Comparison of ENCODE assay signal across 21 cellular contexts in genomic region chr14:62301076-62301475, GRCh38.
DNase-seq lines count a peak whose midpoint lies in the region; ATAC-seq lines count a peak whose summit lies in the region.
"Had no signal": no experiment of that assay in that cellular context is flagged by ENCODE, and none has a peak within 500 bp of the region (broad histone marks: within the 10 kb centered on the region; RNA-seq: fewer than 3 reads in every experiment).

No MANE protein-coding gene starts in this region.

- no peak overlapping the region for H3K4me3 Mint-ChIP-seq in naive thymus-derived CD8-positive, alpha-beta T cell
- H3K4me3 Mint-ChIP-seq: B cell; CD8-positive, alpha-beta T cell; HFFc6; IgD-negative memory B cell had no signal

- no peak overlapping the region for H3K27ac Mint-ChIP-seq in naive thymus-derived CD8-positive, alpha-beta T cell
- H3K27ac Mint-ChIP-seq: B cell; CD8-positive, alpha-beta T cell; HFFc6; IgD-negative memory B cell had no signal

- H3K27me3 Mint-ChIP-seq in naive thymus-derived CD8-positive, alpha-beta T cell = peaks cover 2 to 8% (median 2%) of the 10 kb centered on the region in 5 donors

- DNase-seq in NCI-H1105 treated with DMSO at 0.1 percent for 48 hours (lab: John Stamatoyannopoulos, UW) (peak; percentile 55), NCI-H1105 (lab: John Stamatoyannopoulos, UW) (no peak), NCI-H69 (lab: John Stamatoyannopoulos, UW) (peak; percentile 22), astrocyte of the hippocampus (ENCODE audit: low read depth, low spot score) (peak; percentile 37)
- no peak for DNase-seq in naive thymus-derived CD8-positive, alpha-beta T cell
- no peak for DNase-seq in effector CD4-positive, alpha-beta T cell
- DNase-seq: CD8-positive, alpha-beta T cell; DMS79 treated with DMSO at 0.1 percent for 48 hours; GF-D8; GOT3; HFFc6; MM.1S; NCI-H1048; NCI-H187 treated with DMSO at 0.1 percent for 48 hours; NCI-H2227 treated with DMSO at 0.1 percent for 48 hours; NCI-H510A; SHP77 had no signal

- POLR2A ChIA-PET in naive thymus-derived CD8-positive, alpha-beta T cell (lab: Charles Lee) = no interaction called here

- peaks cover 0 to 18% (median 3%) of the 10 kb centered on the region in 9 donors for H3K9me3 Mint-ChIP-seq in naive thymus-derived CD8-positive, alpha-beta T cell

- no peak for ATAC-seq in GM21423 (IDR thresholded peaks at IDR 0.05; ENCODE audit: unreplicated experiment)
- no peak for ATAC-seq in naive thymus-derived CD8-positive, alpha-beta T cell
- ATAC-seq: CD8-positive, alpha-beta T cell; Panc1 had no signal

- no peaks in the 10 kb centered on the region for H3K36me3 Mint-ChIP-seq in naive thymus-derived CD8-positive, alpha-beta T cell
- H3K36me3 Mint-ChIP-seq: CD8-positive, alpha-beta T cell had no signal

- no peaks in the 10 kb centered on the region for H3K4me1 Mint-ChIP-seq in naive thymus-derived CD8-positive, alpha-beta T cell
- H3K4me1 Mint-ChIP-seq: B cell had no signal

Comparison
In these comparisons a context has a peak if more than half of its experiments do, and no peak if none do; other contexts are left out.
1. DNase-seq: peak in NCI-H1105 treated with DMSO at 0.1 percent for 48 hours (single experiment), NCI-H69 (single experiment) and astrocyte of the hippocampus (single experiment); none in NCI-H1105 (single experiment), naive thymus-derived CD8-positive, alpha-beta T cell (0 of 10) and effector CD4-positive, alpha-beta T cell (single experiment).